9 cellular contexts compared by ENCODE assay signal in the genomic region with DNA sequence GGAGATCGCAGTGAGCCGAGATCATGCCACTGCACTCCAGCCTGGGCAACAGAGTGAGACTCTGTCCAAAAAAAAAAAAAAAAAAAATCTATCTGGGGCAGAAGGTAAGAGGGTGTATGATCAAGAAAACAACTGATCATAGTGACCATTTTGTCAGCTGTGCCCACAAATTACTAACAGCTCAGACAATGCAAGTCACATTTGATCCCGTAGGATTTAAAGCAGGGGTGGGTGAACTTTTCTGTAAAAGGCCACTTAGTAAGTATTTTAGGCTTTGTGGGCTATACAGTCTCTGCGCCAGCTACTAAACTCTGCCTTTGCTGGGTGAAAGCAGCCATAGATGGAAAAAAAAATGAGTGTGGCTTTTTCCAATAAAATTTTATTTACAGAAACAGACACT.
"Had no signal": no experiment of that assay in that cellular context is flagged by ENCODE, and none has a peak within 500 bp of the region (broad histone marks: within the 10 kb centered on the region; RNA-seq: fewer than 3 reads in every experiment).

No MANE protein-coding gene starts in this region.

- H3K4me2 ChIP-seq: GM23338 had no signal

- H3K4me1 Mint-ChIP-seq: GM23338, H9 had no signal

- FAIRE-seq: H1, H54, K562 had no signal

- DNase-seq: H9, HCEC 1CT, IMR-90, KG1 had no signal

- H3K27ac Mint-ChIP-seq: H9 had no signal

- H3K4me3 Mint-ChIP-seq: GM23338, H9 had no signal

- H3K27ac ChIP-seq: HL-60 had no signal

- ATAC-seq: GM23338, K562 had no signal

- H3K9me3 Mint-ChIP-seq: GM23338 had no signal

- H3K4me3 ChIP-seq: GM23338, K562 had no signal
